In the genomic region with DNA sequence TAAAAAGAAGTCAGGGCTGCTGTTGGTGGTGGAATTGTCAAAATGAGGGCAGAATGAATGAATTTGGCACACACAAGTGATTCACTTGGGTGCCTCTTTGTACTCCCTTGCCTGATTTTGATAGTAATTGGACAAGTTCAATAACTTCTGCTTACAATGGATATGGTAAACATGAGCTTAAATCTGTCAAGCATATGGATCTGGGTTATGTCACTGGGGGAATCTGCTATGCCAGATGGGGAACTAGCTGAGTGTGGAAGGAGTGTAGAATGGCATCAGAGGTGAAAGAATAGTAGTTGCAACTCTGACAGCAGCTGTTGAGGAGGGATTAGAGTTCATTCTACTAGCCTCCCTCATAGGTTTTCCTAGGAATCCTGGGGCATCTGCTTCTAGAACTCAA, we compare ENCODE assay signal across 14 cellular contexts.
DNase-seq lines count a peak whose midpoint lies in the region; ATAC-seq and TF ChIP-seq lines count a peak whose summit lies in the region.
"Had no signal": no experiment of that assay in that cellular context is flagged by ENCODE, and none has a peak within 500 bp of the region (broad histone marks: within the 10 kb centered on the region; RNA-seq: fewer than 3 reads in every experiment).

No MANE protein-coding gene starts in this region.

- no peaks in the 10 kb centered on the region for H3K27me3 Mint-ChIP-seq in progenitor cell of endocrine pancreas
- H3K27me3 Mint-ChIP-seq: CD4-positive, alpha-beta memory T cell; IgD-negative memory B cell had no signal

- no peak overlapping the region for H3K27ac Mint-ChIP-seq in progenitor cell of endocrine pancreas
- H3K27ac Mint-ChIP-seq: CD14-positive monocyte; CD4-positive, alpha-beta memory T cell; GM23338; IgD-negative memory B cell had no signal

- peaks cover 4% of the 10 kb centered on the region for H3K9me3 Mint-ChIP-seq in progenitor cell of endocrine pancreas (ENCODE audit: low read depth)
- H3K9me3 Mint-ChIP-seq: GM23338 had no signal

- no peaks in the 10 kb centered on the region for H3K36me3 Mint-ChIP-seq in progenitor cell of endocrine pancreas (ENCODE audit: insufficient read depth)
- H3K36me3 Mint-ChIP-seq: CD14-positive monocyte; CD4-positive, alpha-beta memory T cell; IgD-negative memory B cell had no signal

- no peaks in the 10 kb centered on the region for H3K4me1 Mint-ChIP-seq in progenitor cell of endocrine pancreas (ENCODE audit: low read depth)
- H3K4me1 Mint-ChIP-seq: CD4-positive, alpha-beta memory T cell; GM23338 had no signal

- H3K4me3 Mint-ChIP-seq in progenitor cell of endocrine pancreas (ENCODE audit: low read depth), result no peak overlapping the region
- H3K4me3 Mint-ChIP-seq: CD14-positive monocyte; CD4-positive, alpha-beta memory T cell; GM23338; IgD-negative memory B cell had no signal

- TF ChIP-seq CTCF in progenitor cell of endocrine pancreas (IDR thresholded peaks at IDR 0.05; ENCODE audit: unreplicated experiment), result no peak

- DNase-seq in DMS 273 (lab: John Stamatoyannopoulos, UW; ENCODE audit: unreplicated experiment) (peak; percentile 92), NCI-H524 (lab: John Stamatoyannopoulos, UW) (peak; percentile 59 to 88), NCI-H82 treated with DMSO at 0.1 percent for 48 hours (lab: John Stamatoyannopoulos, UW; ENCODE audit: unreplicated experiment) (peak; percentile 54), progenitor cell of endocrine pancreas (ENCODE audit: low spot score, unreplicated experiment) (no peak)
- DNase-seq: AML-193; CD4-positive, alpha-beta memory T cell; HCEC 1CT; KBM-7 had no signal

- ATAC-seq in HG03571 (IDR thresholded peaks at IDR 0.05; ENCODE audit: unreplicated experiment) (no peak), HG02870 (IDR thresholded peaks at IDR 0.05; ENCODE audit: unreplicated experiment) (no peak)
- ATAC-seq: GM23338, HepG2 had no signal
